ENCODE assay signal across 38 cellular contexts in the genomic region with DNA sequence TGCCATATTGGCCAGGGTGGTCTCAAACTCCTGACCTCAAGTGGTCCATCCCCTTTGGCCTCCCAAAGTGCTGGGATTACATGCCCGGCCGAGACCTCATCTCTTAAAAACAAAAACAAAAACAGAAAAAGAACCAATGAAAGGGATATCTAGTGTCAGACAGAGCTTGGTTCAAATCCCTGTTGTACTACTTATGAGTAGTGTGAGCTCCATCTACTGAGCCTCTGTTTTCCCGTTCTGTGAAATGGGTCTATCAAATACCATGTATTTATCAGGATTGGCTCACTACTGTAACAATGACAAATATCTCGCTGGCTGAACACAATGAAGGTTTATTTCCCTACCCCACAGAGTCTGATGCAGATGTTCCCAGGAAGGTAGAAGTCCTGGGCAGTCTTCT. TPM values are rescaled to one million over a fixed set of nuclear protein-coding genes. Genes with fewer than 3 reads are reported as not detected.
"Had no signal": no experiment of that assay in that cellular context is flagged by ENCODE, and none has a peak within 500 bp of the region (broad histone marks: within the 10 kb centered on the region; RNA-seq: fewer than 3 reads in every experiment).

No MANE protein-coding gene starts in this region.

- H3K4me3 Mint-ChIP-seq: activated B cell treated with CpG ODN at 0.5 μM for 24 hours; activated CD4-positive, alpha-beta memory T cell treated with anti-CD3 and anti-CD28 coated beads, Interleukin-2, amount 10 ng/mL, durations not matched to agents 7 days and 5 days; activated CD4-positive, alpha-beta T cell treated with anti-CD3 and anti-CD28 coated beads for 36 hours; activated CD4-positive, alpha-beta T cell treated with anti-CD3 and anti-CD28 coated beads, Interleukin-2, amount 10 ng/mL, durations not matched to agents 7 days and 5 days; activated CD8-positive, alpha-beta memory T cell treated with anti-CD3 and anti-CD28 coated beads, Interleukin-2, amount 10 ng/mL, durations not matched to agents 7 days and 5 days; activated CD8-positive, alpha-beta T cell treated with anti-CD3 and anti-CD28 coated beads, Interleukin-2, amount 10 ng/mL, durations not matched to agents 7 days and 5 days; activated naive CD4-positive, alpha-beta T cell treated with anti-CD3 and anti-CD28 coated beads, Interleukin-2, amount 10 ng/mL, durations not matched to agents 7 days and 5 days; activated naive CD4-positive, alpha-beta T cell treated with anti-CD3 and anti-CD28 coated beads, Interleukin-2, amount 50 U/mL, for 24 hours; activated naive CD8-positive, alpha-beta T cell; activated naive CD8-positive, alpha-beta T cell treated with anti-CD3 and anti-CD28 coated beads, Interleukin-2, amount 10 ng/mL, durations not matched to agents 7 days and 5 days; activated naive CD8-positive, alpha-beta T cell treated with anti-CD3 and anti-CD28 coated beads, Interleukin-2, amount 50 U/mL, for 24 hours; activated T-cell treated with anti-CD3 and anti-CD28 coated beads, Interleukin-2, amount 50 U/mL, for 24 hours; activated T-helper 17 cell treated with anti-CD3 and anti-CD28 coated beads, Interleukin-2, amount 50 U/mL, for 72 hours; brain; central memory CD8-positive, alpha-beta T cell; T-helper 1 cell treated with Interleukin-12 subunit alpha and Interleukin-12 subunit beta and Interleukin-4 antibody, amounts not matched to agents 30 μg/mL and 1 μg/mL, for 36 hours; T-helper 2 cell treated with Interferon-gamma antibody and Interleukin-4, amounts not matched to agents 5 μg/mL and 100 μg/mL, for 36 hours had no signal

- H3K36me3 Mint-ChIP-seq: activated naive CD4-positive, alpha-beta T cell treated with anti-CD3 and anti-CD28 coated beads, Interleukin-2, amount 10 ng/mL, durations not matched to agents 7 days and 5 days; activated naive CD4-positive, alpha-beta T cell treated with anti-CD3 and anti-CD28 coated beads, Interleukin-2, amount 50 U/mL, for 24 hours; activated naive CD8-positive, alpha-beta T cell; activated naive CD8-positive, alpha-beta T cell treated with anti-CD3 and anti-CD28 coated beads, Interleukin-2, amount 10 ng/mL, durations not matched to agents 7 days and 5 days; brain had no signal

- FAIRE-seq: bronchial epithelial cell, TTC549 had no signal

- H3K27ac Mint-ChIP-seq: activated B cell treated with CpG ODN at 0.5 μM for 24 hours; activated CD4-positive, alpha-beta memory T cell treated with anti-CD3 and anti-CD28 coated beads, Interleukin-2, amount 10 ng/mL, durations not matched to agents 7 days and 5 days; activated CD4-positive, alpha-beta T cell treated with anti-CD3 and anti-CD28 coated beads for 36 hours; activated CD4-positive, alpha-beta T cell treated with anti-CD3 and anti-CD28 coated beads, Interleukin-2, amount 10 ng/mL, durations not matched to agents 7 days and 5 days; activated CD8-positive, alpha-beta memory T cell treated with anti-CD3 and anti-CD28 coated beads, Interleukin-2, amount 10 ng/mL, durations not matched to agents 7 days and 5 days; activated CD8-positive, alpha-beta T cell treated with anti-CD3 and anti-CD28 coated beads, Interleukin-2, amount 10 ng/mL, durations not matched to agents 7 days and 5 days; activated naive CD4-positive, alpha-beta T cell treated with anti-CD3 and anti-CD28 coated beads, Interleukin-2, amount 10 ng/mL, durations not matched to agents 7 days and 5 days; activated naive CD4-positive, alpha-beta T cell treated with anti-CD3 and anti-CD28 coated beads, Interleukin-2, amount 50 U/mL, for 24 hours; activated naive CD8-positive, alpha-beta T cell; activated naive CD8-positive, alpha-beta T cell treated with anti-CD3 and anti-CD28 coated beads, Interleukin-2, amount 10 ng/mL, durations not matched to agents 7 days and 5 days; activated naive CD8-positive, alpha-beta T cell treated with anti-CD3 and anti-CD28 coated beads, Interleukin-2, amount 50 U/mL, for 24 hours; activated T-cell treated with anti-CD3 and anti-CD28 coated beads, Interleukin-2, amount 50 U/mL, for 24 hours; activated T-helper 17 cell treated with anti-CD3 and anti-CD28 coated beads, Interleukin-2, amount 50 U/mL, for 72 hours; T-helper 1 cell treated with Interleukin-12 subunit alpha and Interleukin-12 subunit beta and Interleukin-4 antibody, amounts not matched to agents 30 μg/mL and 1 μg/mL, for 36 hours; T-helper 2 cell treated with Interferon-gamma antibody and Interleukin-4, amounts not matched to agents 5 μg/mL and 100 μg/mL, for 36 hours had no signal

- ATAC-seq: activated CD4-positive, alpha-beta T cell treated with anti-CD3 and anti-CD28 coated beads for 36 hours; activated CD8-positive, alpha-beta memory T cell treated with anti-CD3 and anti-CD28 coated beads, Interleukin-2, amount 10 ng/mL, durations not matched to agents 7 days and 5 days; activated CD8-positive, alpha-beta T cell treated with anti-CD3 and anti-CD28 coated beads, Interleukin-2, amount 10 ng/mL, durations not matched to agents 7 days and 5 days; activated naive CD8-positive, alpha-beta T cell treated with anti-CD3 and anti-CD28 coated beads, Interleukin-2, amount 50 U/mL, for 24 hours; activated T-helper 17 cell treated with anti-CD3 and anti-CD28 coated beads, Interleukin-2, amount 50 U/mL, for 72 hours had no signal

- H3K4me1 Mint-ChIP-seq: activated B cell treated with CpG ODN at 0.5 μM for 24 hours, brain had no signal

- H3K9me3 ChIP-seq: ascending aorta had no signal

- DNase-seq: activated B cell treated with CpG ODN at 0.5 μM for 24 hours; activated CD4-positive, alpha-beta memory T cell treated with anti-CD3 and anti-CD28 coated beads, Interleukin-2, amount 10 ng/mL, durations not matched to agents 7 days and 5 days; activated CD4-positive, alpha-beta T cell treated with anti-CD3 and anti-CD28 coated beads for 1 hour; activated CD4-positive, alpha-beta T cell treated with anti-CD3 and anti-CD28 coated beads for 36 hours; activated CD4-positive, alpha-beta T cell treated with anti-CD3 and anti-CD28 coated beads for 48 hours; activated CD4-positive, alpha-beta T cell treated with anti-CD3 and anti-CD28 coated beads, Interleukin-2, amount 10 ng/mL, durations not matched to agents 7 days and 5 days; activated CD4-positive, alpha-beta T cell treated with anti-CD3 and anti-CD28 coated beads, Interleukin-2, amount 50 U/mL, for 48 hours; activated CD8-positive, alpha-beta memory T cell treated with anti-CD3 and anti-CD28 coated beads for 24 hours; activated CD8-positive, alpha-beta memory T cell treated with anti-CD3 and anti-CD28 coated beads, Interleukin-2, amount 10 ng/mL, durations not matched to agents 7 days and 5 days; activated CD8-positive, alpha-beta memory T cell treated with anti-CD3 and anti-CD28 coated beads, Interleukin-2, amount 50 U/mL, for 48 hours; activated CD8-positive, alpha-beta T cell treated with anti-CD3 and anti-CD28 coated beads, Interleukin-2, amount 10 ng/mL, durations not matched to agents 7 days and 5 days; activated gamma-delta T cell; activated naive CD4-positive, alpha-beta T cell treated with anti-CD3 and anti-CD28 coated beads, Interleukin-2, amount 10 ng/mL, durations not matched to agents 7 days and 5 days; activated naive CD4-positive, alpha-beta T cell treated with Interleukin-2 at 50 U/mL for 16 hours; activated naive CD8-positive, alpha-beta T cell treated with anti-CD3 and anti-CD28 coated beads, Interleukin-2, amount 10 ng/mL, durations not matched to agents 7 days and 5 days; activated naive CD8-positive, alpha-beta T cell treated with anti-CD3 and anti-CD28 coated beads, Interleukin-2, amount 50 U/mL, for 24 hours; activated T-cell treated with anti-CD3 and anti-CD28 coated beads, Interleukin-2, amount 50 U/mL, for 24 hours; activated T-cell treated with anti-CD3 and anti-CD28 coated beads, Interleukin-2, amount 50 U/mL, for 48 hours; amygdala; anterior cingulate cortex; caudate nucleus; cerebellar nuclear complex; T-helper 1 cell; T-helper 2 cell; T-helper 9 cell had no signal

- H3K4me1 ChIP-seq: ascending aorta had no signal

- H3K9me3 Mint-ChIP-seq: activated B cell treated with CpG ODN at 0.5 μM for 24 hours; activated CD4-positive, alpha-beta memory T cell treated with anti-CD3 and anti-CD28 coated beads, Interleukin-2, amount 10 ng/mL, durations not matched to agents 7 days and 5 days; activated CD4-positive, alpha-beta T cell treated with anti-CD3 and anti-CD28 coated beads, Interleukin-2, amount 10 ng/mL, durations not matched to agents 7 days and 5 days; activated naive CD4-positive, alpha-beta T cell treated with anti-CD3 and anti-CD28 coated beads, Interleukin-2, amount 10 ng/mL, durations not matched to agents 7 days and 5 days; activated naive CD4-positive, alpha-beta T cell treated with anti-CD3 and anti-CD28 coated beads, Interleukin-2, amount 50 U/mL, for 24 hours; activated naive CD8-positive, alpha-beta T cell treated with anti-CD3 and anti-CD28 coated beads, Interleukin-2, amount 10 ng/mL, durations not matched to agents 7 days and 5 days; activated naive CD8-positive, alpha-beta T cell treated with anti-CD3 and anti-CD28 coated beads, Interleukin-2, amount 50 U/mL, for 24 hours; activated T-cell treated with anti-CD3 and anti-CD28 coated beads, Interleukin-2, amount 50 U/mL, for 24 hours; activated T-helper 17 cell treated with anti-CD3 and anti-CD28 coated beads, Interleukin-2, amount 50 U/mL, for 72 hours; central memory CD8-positive, alpha-beta T cell; T-helper 1 cell treated with Interleukin-12 subunit alpha and Interleukin-12 subunit beta and Interleukin-4 antibody, amounts not matched to agents 30 μg/mL and 1 μg/mL, for 36 hours; T-helper 2 cell treated with Interferon-gamma antibody and Interleukin-4, amounts not matched to agents 5 μg/mL and 100 μg/mL, for 36 hours had no signal

- H3K4me3 ChIP-seq: ascending aorta, cardiac muscle cell had no signal

- H3K27me3 Mint-ChIP-seq: activated CD4-positive, alpha-beta memory T cell treated with anti-CD3 and anti-CD28 coated beads, Interleukin-2, amount 10 ng/mL, durations not matched to agents 7 days and 5 days; activated naive CD8-positive, alpha-beta T cell treated with anti-CD3 and anti-CD28 coated beads, Interleukin-2, amount 50 U/mL, for 24 hours had no signal

- H3K36me3 ChIP-seq: ascending aorta, cardiac muscle cell had no signal

- H3K27ac ChIP-seq: ascending aorta, cardiac muscle cell, VCaP had no signal

- H3K27me3 ChIP-seq: ascending aorta, cardiac muscle cell had no signal

RNA-seq across cellular contexts. Expression of gene HNF1A, which starts 36.9 kb away (rescaled TPM):
- total RNA-seq: activated B cell treated with CpG ODN at 0.5 μM for 24 hours; activated CD4-positive, alpha-beta memory T cell treated with anti-CD3 and anti-CD28 coated beads, Interleukin-2, amount 10 ng/mL, durations not matched to agents 7 days and 5 days; activated CD4-positive, alpha-beta T cell treated with anti-CD3 and anti-CD28 coated beads for 36 hours; activated CD4-positive, alpha-beta T cell treated with anti-CD3 and anti-CD28 coated beads, Interleukin-2, amount 10 ng/mL, durations not matched to agents 7 days and 5 days; activated CD8-positive, alpha-beta memory T cell treated with anti-CD3 and anti-CD28 coated beads, Interleukin-2, amount 10 ng/mL, durations not matched to agents 7 days and 5 days; activated CD8-positive, alpha-beta T cell treated with anti-CD3 and anti-CD28 coated beads, Interleukin-2, amount 10 ng/mL, durations not matched to agents 7 days and 5 days; activated naive CD8-positive, alpha-beta T cell treated with anti-CD3 and anti-CD28 coated beads, Interleukin-2, amount 10 ng/mL, durations not matched to agents 7 days and 5 days; activated T-helper 17 cell treated with anti-CD3 and anti-CD28 coated beads, Interleukin-2, amount 50 U/mL, for 72 hours; ascending aorta; bronchial epithelial cell; cardiac muscle cell; chondrocyte had no signal
- polyA plus RNA-seq: cardiac muscle cell had no signal
